ENCODE assay signal across 13 cellular contexts in genomic region chr22:45584121-45584570, GRCh38.
DNase-seq lines count a peak whose midpoint lies in the region; ATAC-seq, FAIRE-seq and TF ChIP-seq lines count a peak whose summit lies in the region.
"Had no signal": no experiment of that assay in that cellular context is flagged by ENCODE, and none has a peak within 500 bp of the region (broad histone marks: within the 10 kb centered on the region; RNA-seq: fewer than 3 reads in every experiment).

No MANE protein-coding gene starts in this region.

- H3K36me3 Mint-ChIP-seq in HFFc6 (ENCODE audit: low read depth), result peaks cover 18% of the 10 kb centered on the region; the same call in 1 of the 2 replicates
- H3K36me3 Mint-ChIP-seq in activated naive CD4-positive, alpha-beta T cell treated with anti-CD3 and anti-CD28 coated beads, Interleukin-2, amount 50 U/mL, for 72 hours, result no peaks in the 10 kb centered on the region
- no peaks in the 10 kb centered on the region for H3K36me3 Mint-ChIP-seq in activated CD8-positive, alpha-beta T cell treated with anti-CD3 and anti-CD28 coated beads, Interleukin-2, amount 10 ng/mL, durations not matched to agents 7 days and 5 days (ENCODE audit: low read depth)

- POLR2A ChIA-PET in activated CD8-positive, alpha-beta T cell treated with anti-CD3 and anti-CD28 coated beads, Interleukin-2, amount 10 ng/mL, durations not matched to agents 7 days and 5 days (lab: Charles Lee), result no interaction called here

- peaks cover 2% of the 10 kb centered on the region for H3K27me3 Mint-ChIP-seq in HFFc6 (ENCODE audit: insufficient read depth)
- no peaks in the 10 kb centered on the region for H3K27me3 Mint-ChIP-seq in activated CD8-positive, alpha-beta T cell treated with anti-CD3 and anti-CD28 coated beads, Interleukin-2, amount 10 ng/mL, durations not matched to agents 7 days and 5 days (ENCODE audit: low read depth)
- H3K27me3 Mint-ChIP-seq: progenitor cell of endocrine pancreas had no signal

- CTCF ChIA-PET in activated CD8-positive, alpha-beta T cell treated with anti-CD3 and anti-CD28 coated beads, Interleukin-2, amount 10 ng/mL, durations not matched to agents 7 days and 5 days (lab: Charles Lee), result interaction anchor here (1.3 to 2.0 kb wide), 2 partner anchors 61 to 422 kb away, joined by 5 to 6 read pairs; no protein-coding TSS in a partner anchor

- no peak for ATAC-seq in activated naive CD4-positive, alpha-beta T cell treated with anti-CD3 and anti-CD28 coated beads, Interleukin-2, amount 50 U/mL, for 72 hours
- ATAC-seq in GM21737 (IDR thresholded peaks at IDR 0.05; ENCODE audit: unreplicated experiment), result no peak
- ATAC-seq in activated CD8-positive, alpha-beta T cell treated with anti-CD3 and anti-CD28 coated beads, Interleukin-2, amount 10 ng/mL, durations not matched to agents 7 days and 5 days, result no peak

- H3K9me3 Mint-ChIP-seq in HFFc6, result no peaks in the 10 kb centered on the region
- peaks cover 0 to 4% of the 10 kb centered on the region in 2 donors for H3K9me3 Mint-ChIP-seq in activated naive CD4-positive, alpha-beta T cell treated with anti-CD3 and anti-CD28 coated beads, Interleukin-2, amount 50 U/mL, for 72 hours
- no peaks in the 10 kb centered on the region for H3K9me3 Mint-ChIP-seq in activated CD8-positive, alpha-beta T cell treated with anti-CD3 and anti-CD28 coated beads, Interleukin-2, amount 10 ng/mL, durations not matched to agents 7 days and 5 days (ENCODE audit: insufficient read depth)
- H3K9me3 Mint-ChIP-seq: endodermal cell had no signal

- H3K4me3 Mint-ChIP-seq in HFFc6, result no peak overlapping the region
- H3K4me3 Mint-ChIP-seq in activated CD8-positive, alpha-beta T cell treated with anti-CD3 and anti-CD28 coated beads, Interleukin-2, amount 10 ng/mL, durations not matched to agents 7 days and 5 days, result no peak overlapping the region
- H3K4me3 Mint-ChIP-seq: endodermal cell had no signal

- no peak for FAIRE-seq in D721Med (lab: Jason Lieb, UNC)
- FAIRE-seq: bronchial epithelial cell had no signal

- TF ChIP-seq CTCF in AG10803 (conservative IDR thresholded peaks at IDR 0.05; ENCODE audit: low read length), result no peak
- no peak for TF ChIP-seq CTCF in HFFc6 (IDR thresholded peaks at IDR 0.05)
- no peak for TF ChIP-seq CTCF in D721Med (IDR thresholded peaks at IDR 0.05; ENCODE audit: insufficient read depth, missing control alignments)

- no peak overlapping the region for H3K4me3 ChIP-seq in AG10803 (ENCODE audit: low read length)
- H3K4me3 ChIP-seq: SJSA1 had no signal

- H3K4me1 Mint-ChIP-seq in HFFc6 (ENCODE audit: low read depth), result peaks cover 42% of the 10 kb centered on the region
- H3K4me1 Mint-ChIP-seq in activated CD8-positive, alpha-beta T cell treated with anti-CD3 and anti-CD28 coated beads, Interleukin-2, amount 10 ng/mL, durations not matched to agents 7 days and 5 days (ENCODE audit: low read depth), result peaks cover 20% of the 10 kb centered on the region

- peak overlapping the region; percentile 25; the same call in 1 of the 2 replicates for H3K27ac Mint-ChIP-seq in HFFc6
- no peak overlapping the region for H3K27ac Mint-ChIP-seq in activated naive CD4-positive, alpha-beta T cell treated with anti-CD3 and anti-CD28 coated beads, Interleukin-2, amount 50 U/mL, for 72 hours
- no peak overlapping the region for H3K27ac Mint-ChIP-seq in activated CD8-positive, alpha-beta T cell treated with anti-CD3 and anti-CD28 coated beads, Interleukin-2, amount 10 ng/mL, durations not matched to agents 7 days and 5 days
- H3K27ac Mint-ChIP-seq: endodermal cell, progenitor cell of endocrine pancreas had no signal

- DNase-seq in AG10803 (ENCODE audit: low read depth) (peak; percentile 93), HFFc6 (peak; percentile 64), SKM-1 (lab: John Stamatoyannopoulos, UW; ENCODE audit: unreplicated experiment) (peak; percentile 67), inferior parietal cortex (ENCODE audit: extremely low spot score) (peak; percentile 9), D721Med (ENCODE audit: insufficient read length, low spot score) (no peak)
- no peak for DNase-seq in activated naive CD4-positive, alpha-beta T cell treated with anti-CD3 and anti-CD28 coated beads, Interleukin-2, amount 50 U/mL, for 72 hours (ENCODE audit: low spot score in 2 of 2)
- no peak for DNase-seq in activated CD8-positive, alpha-beta T cell treated with anti-CD3 and anti-CD28 coated beads, Interleukin-2, amount 10 ng/mL, durations not matched to agents 7 days and 5 days
- DNase-seq: endodermal cell, NCI-H2029 treated with DMSO at 0.1 percent for 48 hours had no signal

Comparison
In these comparisons a context has a peak if more than half of its experiments do, and no peak if none do; other contexts are left out.
1. DNase-seq: peak in AG10803 (single experiment), HFFc6 (single experiment), SKM-1 (single experiment) and inferior parietal cortex (single experiment); none in D721Med (single experiment), activated naive CD4-positive, alpha-beta T cell treated with anti-CD3 and anti-CD28 coated beads, Interleukin-2, amount 50 U/mL, for 72 hours (0 of 2) and activated CD8-positive, alpha-beta T cell treated with anti-CD3 and anti-CD28 coated beads, Interleukin-2, amount 10 ng/mL, durations not matched to agents 7 days and 5 days (single experiment).